1 cellular context compared by ENCODE assay signal in genomic region chr18:59628995-59629394, GRCh38.
TF ChIP-seq lines count a peak whose summit lies in the region.

No MANE protein-coding gene starts in this region.

TF ChIP-seq in GM12878, 131 proteins besides CTCF, POLR2A, EP300 and RAD21 (continued from another document):
- TF ChIP-seq ETV6 (conservative IDR thresholded peaks at IDR 0.05 in 1 of 2, IDR thresholded peaks at IDR 0.05 in 1 of 2; ENCODE audit: borderline replicate concordance in 1 of 2, low read depth in 1 of 2), result no peak
- TF ChIP-seq TCF7 (IDR thresholded peaks at IDR 0.05; ENCODE audit: borderline replicate concordance), result no peak
- no peak for TF ChIP-seq CUX1 (IDR thresholded peaks at IDR 0.05; ENCODE audit: insufficient replicate concordance, low read depth, low read length)
